In genomic region chr3:178019645-178020044, GRCh38 we compare ENCODE assay signal across 40 cellular contexts.
"Had no signal": no experiment of that assay in that cellular context is flagged by ENCODE, and none has a peak within 500 bp of the region (broad histone marks: within the 10 kb centered on the region; RNA-seq: fewer than 3 reads in every experiment).

No MANE protein-coding gene starts in this region.

- H3K36me3 Mint-ChIP-seq: activated naive CD4-positive, alpha-beta T cell treated with anti-CD3 and anti-CD28 coated beads, Interleukin-2, amount 10 ng/mL, durations not matched to agents 7 days and 5 days; activated naive CD4-positive, alpha-beta T cell treated with anti-CD3 and anti-CD28 coated beads, Interleukin-2, amount 50 U/mL, for 24 hours; activated naive CD4-positive, alpha-beta T cell treated with anti-CD3 and anti-CD28 coated beads, Interleukin-2, amount 50 U/mL, for 72 hours; activated naive CD8-positive, alpha-beta T cell treated with anti-CD3 and anti-CD28 coated beads for 36 hours; activated naive CD8-positive, alpha-beta T cell treated with anti-CD3 and anti-CD28 coated beads, Interleukin-2, amount 10 ng/mL, durations not matched to agents 7 days and 5 days; brain had no signal

- H3K9me3 ChIP-seq: adrenal gland, ascending aorta, body of pancreas, breast epithelium had no signal

- H3K36me3 ChIP-seq: adrenal gland, ascending aorta, brain microvascular endothelial cell, breast epithelium, cardiac muscle cell had no signal

- H3K4me1 ChIP-seq: adrenal gland, ascending aorta, body of pancreas, breast epithelium had no signal

- FAIRE-seq: astrocyte, bronchial epithelial cell had no signal

- H3K27me3 Mint-ChIP-seq: activated naive CD4-positive, alpha-beta T cell treated with anti-CD3 and anti-CD28 coated beads, Interleukin-2, amount 10 ng/mL, durations not matched to agents 7 days and 5 days; activated naive CD4-positive, alpha-beta T cell treated with anti-CD3 and anti-CD28 coated beads, Interleukin-2, amount 50 U/mL, for 24 hours; activated naive CD8-positive, alpha-beta T cell; activated naive CD8-positive, alpha-beta T cell treated with anti-CD3 and anti-CD28 coated beads for 36 hours; activated naive CD8-positive, alpha-beta T cell treated with anti-CD3 and anti-CD28 coated beads, Interleukin-2, amount 10 ng/mL, durations not matched to agents 7 days and 5 days; activated naive CD8-positive, alpha-beta T cell treated with anti-CD3 and anti-CD28 coated beads, Interleukin-2, amount 50 U/mL, for 24 hours; activated T-cell treated with anti-CD3 and anti-CD28 coated beads, Interleukin-2, amount 50 U/mL, for 24 hours; activated T-helper 17 cell treated with anti-CD3 and anti-CD28 coated beads, Interleukin-2, amount 50 U/mL, for 72 hours; brain; central memory CD8-positive, alpha-beta T cell had no signal

- H3K4me3 ChIP-seq: adrenal gland, ascending aorta, body of pancreas, breast epithelium, cardiac muscle cell had no signal

- H3K4me1 Mint-ChIP-seq: activated naive CD4-positive, alpha-beta T cell treated with anti-CD3 and anti-CD28 coated beads, Interleukin-2, amount 10 ng/mL, durations not matched to agents 7 days and 5 days; activated naive CD4-positive, alpha-beta T cell treated with anti-CD3 and anti-CD28 coated beads, Interleukin-2, amount 50 U/mL, for 24 hours; activated naive CD8-positive, alpha-beta T cell treated with anti-CD3 and anti-CD28 coated beads, Interleukin-2, amount 10 ng/mL, durations not matched to agents 7 days and 5 days; activated T-helper 17 cell treated with anti-CD3 and anti-CD28 coated beads, Interleukin-2, amount 50 U/mL, for 72 hours; central memory CD8-positive, alpha-beta T cell had no signal

- ATAC-seq: activated naive CD4-positive, alpha-beta T cell treated with anti-CD3 and anti-CD28 coated beads, Interleukin-2, amount 50 U/mL, for 72 hours; activated naive CD8-positive, alpha-beta T cell treated with anti-CD3 and anti-CD28 coated beads, Interleukin-2, amount 50 U/mL, for 24 hours; activated T-cell treated with anti-CD3 and anti-CD28 coated beads, Interleukin-2, amount 50 U/mL, for 4 hours; activated T-cell treated with anti-CD3 and anti-CD28 coated beads, Interleukin-2, amount 50 U/mL, for 72 hours; activated T-helper 17 cell treated with anti-CD3 and anti-CD28 coated beads, Interleukin-2, amount 50 U/mL, for 72 hours; body of pancreas had no signal

- H3K27me3 ChIP-seq: adrenal gland, ascending aorta, body of pancreas, brain microvascular endothelial cell, breast epithelium, cardiac muscle cell had no signal

- DNase-seq: activated effector memory CD4-positive, alpha-beta T cell treated with anti-CD3 and anti-CD28 coated beads, Interleukin-2, amount 50 U/mL, for 16 hours; activated effector memory CD4-positive, alpha-beta T cell treated with Interleukin-2 at 50 U/mL for 16 hours; activated gamma-delta T cell; activated gamma-delta T cell treated with Interleukin-2 at 50 U/mL for 16 hours; activated naive CD4-positive, alpha-beta T cell; activated naive CD4-positive, alpha-beta T cell treated with anti-CD3 and anti-CD28 coated beads for 36 hours; activated naive CD4-positive, alpha-beta T cell treated with anti-CD3 and anti-CD28 coated beads, Interleukin-2, amount 10 ng/mL, durations not matched to agents 7 days and 5 days; activated naive CD4-positive, alpha-beta T cell treated with anti-CD3 and anti-CD28 coated beads, Interleukin-2, amount 50 U/mL, for 16 hours; activated naive CD4-positive, alpha-beta T cell treated with Interleukin-2 at 50 U/mL for 16 hours; activated naive CD8-positive, alpha-beta T cell treated with anti-CD3 and anti-CD28 coated beads for 36 hours; activated naive CD8-positive, alpha-beta T cell treated with anti-CD3 and anti-CD28 coated beads, Interleukin-2, amount 10 ng/mL, durations not matched to agents 7 days and 5 days; activated naive CD8-positive, alpha-beta T cell treated with anti-CD3 and anti-CD28 coated beads, Interleukin-2, amount 50 U/mL, for 24 hours; activated T-cell treated with anti-CD3 and anti-CD28 coated beads, Interleukin-2, amount 50 U/mL, for 1 hour; activated T-cell treated with anti-CD3 and anti-CD28 coated beads, Interleukin-2, amount 50 U/mL, for 24 hours; activated T-cell treated with anti-CD3 and anti-CD28 coated beads, Interleukin-2, amount 50 U/mL, for 4 hours; activated T-cell treated with anti-CD3 and anti-CD28 coated beads, Interleukin-2, amount 50 U/mL, for 48 hours; activated T-cell treated with anti-CD3 and anti-CD28 coated beads, Interleukin-2, amount 50 U/mL, for 72 hours; adrenal gland; amniotic stem cell; amygdala; anterior cingulate cortex; aorta; body of pancreas; brain microvascular endothelial cell; caudate nucleus; central memory CD4-positive, alpha-beta T cell; cerebellar nuclear complex had no signal

- H3K27ac ChIP-seq: adrenal gland, ascending aorta, body of pancreas, brain microvascular endothelial cell, breast epithelium, cardiac muscle cell had no signal

- H3K4me3 Mint-ChIP-seq: activated naive CD4-positive, alpha-beta T cell treated with anti-CD3 and anti-CD28 coated beads for 36 hours; activated naive CD4-positive, alpha-beta T cell treated with anti-CD3 and anti-CD28 coated beads, Interleukin-2, amount 10 ng/mL, durations not matched to agents 7 days and 5 days; activated naive CD4-positive, alpha-beta T cell treated with anti-CD3 and anti-CD28 coated beads, Interleukin-2, amount 50 U/mL, for 24 hours; activated naive CD8-positive, alpha-beta T cell; activated naive CD8-positive, alpha-beta T cell treated with anti-CD3 and anti-CD28 coated beads for 36 hours; activated naive CD8-positive, alpha-beta T cell treated with anti-CD3 and anti-CD28 coated beads, Interleukin-2, amount 10 ng/mL, durations not matched to agents 7 days and 5 days; activated naive CD8-positive, alpha-beta T cell treated with anti-CD3 and anti-CD28 coated beads, Interleukin-2, amount 50 U/mL, for 24 hours; activated T-cell treated with anti-CD3 and anti-CD28 coated beads, Interleukin-2, amount 50 U/mL, for 24 hours; activated T-cell treated with anti-CD3 and anti-CD28 coated beads, Interleukin-2, amount 50 U/mL, for 4 hours; activated T-cell treated with anti-CD3 and anti-CD28 coated beads, Interleukin-2, amount 50 U/mL, for 72 hours; activated T-helper 1 cell treated with anti-CD3 and anti-CD28 coated beads, Interleukin-12 subunit alpha, Interleukin-12 subunit beta, Interleukin-2, Interleukin-4 antibody, amounts not matched to agents 30 ng/mL and 10 ng/mL and 1 ng/mL, durations not matched to agents 14 hours and 24 hours and 36 hours; activated T-helper 17 cell treated with anti-CD3 and anti-CD28 coated beads, Interleukin-2, amount 50 U/mL, for 72 hours; brain; central memory CD8-positive, alpha-beta T cell had no signal

- H3K27ac Mint-ChIP-seq: activated naive CD4-positive, alpha-beta T cell treated with anti-CD3 and anti-CD28 coated beads for 36 hours; activated naive CD4-positive, alpha-beta T cell treated with anti-CD3 and anti-CD28 coated beads, Interleukin-2, amount 10 ng/mL, durations not matched to agents 7 days and 5 days; activated naive CD4-positive, alpha-beta T cell treated with anti-CD3 and anti-CD28 coated beads, Interleukin-2, amount 50 U/mL, for 24 hours; activated naive CD4-positive, alpha-beta T cell treated with anti-CD3 and anti-CD28 coated beads, Interleukin-2, amount 50 U/mL, for 72 hours; activated naive CD8-positive, alpha-beta T cell; activated naive CD8-positive, alpha-beta T cell treated with anti-CD3 and anti-CD28 coated beads for 36 hours; activated naive CD8-positive, alpha-beta T cell treated with anti-CD3 and anti-CD28 coated beads, Interleukin-2, amount 10 ng/mL, durations not matched to agents 7 days and 5 days; activated naive CD8-positive, alpha-beta T cell treated with anti-CD3 and anti-CD28 coated beads, Interleukin-2, amount 50 U/mL, for 24 hours; activated T-cell treated with anti-CD3 and anti-CD28 coated beads, Interleukin-2, amount 50 U/mL, for 24 hours; activated T-cell treated with anti-CD3 and anti-CD28 coated beads, Interleukin-2, amount 50 U/mL, for 72 hours; activated T-helper 1 cell treated with anti-CD3 and anti-CD28 coated beads, Interleukin-12 subunit alpha, Interleukin-12 subunit beta, Interleukin-2, Interleukin-4 antibody, amounts not matched to agents 30 ng/mL and 10 ng/mL and 1 ng/mL, durations not matched to agents 14 hours and 24 hours and 36 hours; activated T-helper 17 cell treated with anti-CD3 and anti-CD28 coated beads, Interleukin-2, amount 50 U/mL, for 72 hours; activated T-helper 2 cell treated with anti-CD3 and anti-CD28 coated beads, Interferon-gamma antibody, Interleukin-2, Interleukin-4, amounts not matched to agents 10 μg/mL and 5 μg/mL and 100 μg/mL, durations not matched to agents 14 hours and 24 hours and 36 hours; brain had no signal

- H3K9me3 Mint-ChIP-seq: activated naive CD4-positive, alpha-beta T cell treated with anti-CD3 and anti-CD28 coated beads for 36 hours; activated naive CD4-positive, alpha-beta T cell treated with anti-CD3 and anti-CD28 coated beads, Interleukin-2, amount 10 ng/mL, durations not matched to agents 7 days and 5 days; activated naive CD4-positive, alpha-beta T cell treated with anti-CD3 and anti-CD28 coated beads, Interleukin-2, amount 50 U/mL, for 24 hours; activated naive CD4-positive, alpha-beta T cell treated with anti-CD3 and anti-CD28 coated beads, Interleukin-2, amount 50 U/mL, for 72 hours; activated naive CD8-positive, alpha-beta T cell treated with anti-CD3 and anti-CD28 coated beads for 36 hours; activated naive CD8-positive, alpha-beta T cell treated with anti-CD3 and anti-CD28 coated beads, Interleukin-2, amount 50 U/mL, for 24 hours; activated T-cell treated with anti-CD3 and anti-CD28 coated beads, Interleukin-2, amount 50 U/mL, for 24 hours; activated T-cell treated with anti-CD3 and anti-CD28 coated beads, Interleukin-2, amount 50 U/mL, for 4 hours; activated T-helper 1 cell treated with anti-CD3 and anti-CD28 coated beads, Interleukin-12 subunit alpha, Interleukin-12 subunit beta, Interleukin-2, Interleukin-4 antibody, amounts not matched to agents 30 ng/mL and 10 ng/mL and 1 ng/mL, durations not matched to agents 14 hours and 24 hours and 36 hours; activated T-helper 17 cell treated with anti-CD3 and anti-CD28 coated beads, Interleukin-2, amount 50 U/mL, for 72 hours; activated T-helper 2 cell treated with anti-CD3 and anti-CD28 coated beads, Interferon-gamma antibody, Interleukin-2, Interleukin-4, amounts not matched to agents 10 μg/mL and 5 μg/mL and 100 μg/mL, durations not matched to agents 14 hours and 24 hours and 36 hours; central memory CD8-positive, alpha-beta T cell had no signal
